2 cellular contexts compared by ENCODE assay signal in the genomic region with DNA sequence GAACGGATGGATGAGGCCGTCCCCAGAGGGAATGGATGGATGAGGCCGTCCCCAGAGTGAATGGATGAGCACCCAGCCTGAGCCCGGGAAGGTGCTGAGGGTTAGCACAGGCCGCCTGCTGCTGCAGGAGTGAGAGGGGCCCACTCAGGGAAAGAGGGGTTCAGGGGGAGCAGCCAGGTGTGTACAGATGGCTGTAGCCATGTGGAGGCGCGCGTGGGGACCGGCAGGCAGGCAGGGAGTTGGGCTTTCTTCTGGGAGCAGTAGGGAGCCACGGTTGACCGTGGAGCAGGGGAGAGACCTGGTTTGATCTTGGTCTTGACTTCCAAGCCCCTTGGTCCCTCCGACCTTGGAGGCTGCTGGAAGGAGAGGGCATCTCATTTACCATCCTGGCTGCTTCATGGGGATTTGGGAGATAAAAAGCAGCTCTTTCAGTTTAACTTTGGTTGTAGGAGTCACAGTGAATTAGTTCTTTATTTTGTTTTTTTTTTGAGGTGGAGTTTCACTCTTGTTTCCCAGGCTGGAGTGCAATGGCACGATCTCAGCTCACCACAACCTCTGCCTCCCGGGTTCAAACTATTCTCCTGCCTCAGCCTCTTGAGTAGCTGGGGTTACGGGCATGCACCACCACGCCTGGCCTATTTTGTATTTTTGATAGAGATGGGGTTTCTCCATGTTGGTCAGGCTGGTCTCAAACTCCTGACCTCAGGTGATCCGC.
TF ChIP-seq lines count a peak whose summit lies in the region.

No MANE protein-coding gene starts in this region.

TF ChIP-seq in GM12891, 5 proteins besides CTCF, POLR2A, EP300 and RAD21 (continued from another document):
- TF ChIP-seq POLR2AphosphoS5 (IDR thresholded peaks at IDR 0.05; ENCODE audit: low read depth, low read length): no peak

TF ChIP-seq in WTC11, 78 proteins besides CTCF, POLR2A, EP300 and RAD21 (continued from another document):
- TF ChIP-seq, protein P1, sequence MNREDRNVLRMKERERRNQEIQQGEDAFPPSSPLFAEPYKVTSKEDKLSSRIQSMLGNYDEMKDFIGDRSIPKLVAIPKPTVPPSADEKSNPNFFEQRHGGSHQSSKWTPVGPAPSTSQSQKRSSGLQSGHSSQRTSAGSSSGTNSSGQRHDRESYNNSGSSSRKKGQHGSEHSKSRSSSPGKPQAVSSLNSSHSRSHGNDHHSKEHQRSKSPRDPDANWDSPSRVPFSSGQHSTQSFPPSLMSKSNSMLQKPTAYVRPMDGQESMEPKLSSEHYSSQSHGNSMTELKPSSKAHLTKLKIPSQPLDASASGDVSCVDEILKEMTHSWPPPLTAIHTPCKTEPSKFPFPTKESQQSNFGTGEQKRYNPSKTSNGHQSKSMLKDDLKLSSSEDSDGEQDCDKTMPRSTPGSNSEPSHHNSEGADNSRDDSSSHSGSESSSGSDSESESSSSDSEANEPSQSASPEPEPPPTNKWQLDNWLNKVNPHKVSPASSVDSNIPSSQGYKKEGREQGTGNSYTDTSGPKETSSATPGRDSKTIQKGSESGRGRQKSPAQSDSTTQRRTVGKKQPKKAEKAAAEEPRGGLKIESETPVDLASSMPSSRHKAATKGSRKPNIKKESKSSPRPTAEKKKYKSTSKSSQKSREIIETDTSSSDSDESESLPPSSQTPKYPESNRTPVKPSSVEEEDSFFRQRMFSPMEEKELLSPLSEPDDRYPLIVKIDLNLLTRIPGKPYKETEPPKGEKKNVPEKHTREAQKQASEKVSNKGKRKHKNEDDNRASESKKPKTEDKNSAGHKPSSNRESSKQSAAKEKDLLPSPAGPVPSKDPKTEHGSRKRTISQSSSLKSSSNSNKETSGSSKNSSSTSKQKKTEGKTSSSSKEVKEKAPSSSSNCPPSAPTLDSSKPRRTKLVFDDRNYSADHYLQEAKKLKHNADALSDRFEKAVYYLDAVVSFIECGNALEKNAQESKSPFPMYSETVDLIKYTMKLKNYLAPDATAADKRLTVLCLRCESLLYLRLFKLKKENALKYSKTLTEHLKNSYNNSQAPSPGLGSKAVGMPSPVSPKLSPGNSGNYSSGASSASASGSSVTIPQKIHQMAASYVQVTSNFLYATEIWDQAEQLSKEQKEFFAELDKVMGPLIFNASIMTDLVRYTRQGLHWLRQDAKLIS (CRISPR knock-in tag; IDR thresholded peaks at IDR 0.05; ENCODE audit: borderline replicate concordance): no peak
- TF ChIP-seq TEAD1 (CRISPR knock-in tag; IDR thresholded peaks at IDR 0.05) (no peak), NR2C2 (CRISPR knock-in tag; IDR thresholded peaks at IDR 0.05) (no peak), RORB (CRISPR knock-in tag; IDR thresholded peaks at IDR 0.05) (no peak), FOXJ3 (CRISPR knock-in tag; IDR thresholded peaks at IDR 0.05; ENCODE audit: borderline replicate concordance) (no peak), IRF2 (CRISPR knock-in tag; IDR thresholded peaks at IDR 0.05; ENCODE audit: borderline replicate concordance, low read depth) (no peak), PRRX2 (CRISPR knock-in tag; IDR thresholded peaks at IDR 0.05) (no peak), ZNF671 (CRISPR knock-in tag; IDR thresholded peaks at IDR 0.05) (no peak), SP1 (CRISPR knock-in tag; conservative IDR thresholded peaks at IDR 0.05) (no peak), CREB1 (CRISPR knock-in tag; IDR thresholded peaks at IDR 0.05) (no peak), MXD4 (CRISPR knock-in tag; IDR thresholded peaks at IDR 0.05; ENCODE audit: borderline replicate concordance) (no peak), ZNF121 (CRISPR knock-in tag; IDR thresholded peaks at IDR 0.05) (no peak), NFATC4 (CRISPR knock-in tag; IDR thresholded peaks at IDR 0.05) (no peak), FOXK1 (CRISPR knock-in tag; IDR thresholded peaks at IDR 0.05) (no peak)
- TF ChIP-seq, protein P2, sequence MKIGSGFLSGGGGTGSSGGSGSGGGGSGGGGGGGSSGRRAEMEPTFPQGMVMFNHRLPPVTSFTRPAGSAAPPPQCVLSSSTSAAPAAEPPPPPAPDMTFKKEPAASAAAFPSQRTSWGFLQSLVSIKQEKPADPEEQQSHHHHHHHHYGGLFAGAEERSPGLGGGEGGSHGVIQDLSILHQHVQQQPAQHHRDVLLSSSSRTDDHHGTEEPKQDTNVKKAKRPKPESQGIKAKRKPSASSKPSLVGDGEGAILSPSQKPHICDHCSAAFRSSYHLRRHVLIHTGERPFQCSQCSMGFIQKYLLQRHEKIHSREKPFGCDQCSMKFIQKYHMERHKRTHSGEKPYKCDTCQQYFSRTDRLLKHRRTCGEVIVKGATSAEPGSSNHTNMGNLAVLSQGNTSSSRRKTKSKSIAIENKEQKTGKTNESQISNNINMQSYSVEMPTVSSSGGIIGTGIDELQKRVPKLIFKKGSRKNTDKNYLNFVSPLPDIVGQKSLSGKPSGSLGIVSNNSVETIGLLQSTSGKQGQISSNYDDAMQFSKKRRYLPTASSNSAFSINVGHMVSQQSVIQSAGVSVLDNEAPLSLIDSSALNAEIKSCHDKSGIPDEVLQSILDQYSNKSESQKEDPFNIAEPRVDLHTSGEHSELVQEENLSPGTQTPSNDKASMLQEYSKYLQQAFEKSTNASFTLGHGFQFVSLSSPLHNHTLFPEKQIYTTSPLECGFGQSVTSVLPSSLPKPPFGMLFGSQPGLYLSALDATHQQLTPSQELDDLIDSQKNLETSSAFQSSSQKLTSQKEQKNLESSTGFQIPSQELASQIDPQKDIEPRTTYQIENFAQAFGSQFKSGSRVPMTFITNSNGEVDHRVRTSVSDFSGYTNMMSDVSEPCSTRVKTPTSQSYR (CRISPR knock-in tag; IDR thresholded peaks at IDR 0.05): no peak
- TF ChIP-seq, protein P3, sequence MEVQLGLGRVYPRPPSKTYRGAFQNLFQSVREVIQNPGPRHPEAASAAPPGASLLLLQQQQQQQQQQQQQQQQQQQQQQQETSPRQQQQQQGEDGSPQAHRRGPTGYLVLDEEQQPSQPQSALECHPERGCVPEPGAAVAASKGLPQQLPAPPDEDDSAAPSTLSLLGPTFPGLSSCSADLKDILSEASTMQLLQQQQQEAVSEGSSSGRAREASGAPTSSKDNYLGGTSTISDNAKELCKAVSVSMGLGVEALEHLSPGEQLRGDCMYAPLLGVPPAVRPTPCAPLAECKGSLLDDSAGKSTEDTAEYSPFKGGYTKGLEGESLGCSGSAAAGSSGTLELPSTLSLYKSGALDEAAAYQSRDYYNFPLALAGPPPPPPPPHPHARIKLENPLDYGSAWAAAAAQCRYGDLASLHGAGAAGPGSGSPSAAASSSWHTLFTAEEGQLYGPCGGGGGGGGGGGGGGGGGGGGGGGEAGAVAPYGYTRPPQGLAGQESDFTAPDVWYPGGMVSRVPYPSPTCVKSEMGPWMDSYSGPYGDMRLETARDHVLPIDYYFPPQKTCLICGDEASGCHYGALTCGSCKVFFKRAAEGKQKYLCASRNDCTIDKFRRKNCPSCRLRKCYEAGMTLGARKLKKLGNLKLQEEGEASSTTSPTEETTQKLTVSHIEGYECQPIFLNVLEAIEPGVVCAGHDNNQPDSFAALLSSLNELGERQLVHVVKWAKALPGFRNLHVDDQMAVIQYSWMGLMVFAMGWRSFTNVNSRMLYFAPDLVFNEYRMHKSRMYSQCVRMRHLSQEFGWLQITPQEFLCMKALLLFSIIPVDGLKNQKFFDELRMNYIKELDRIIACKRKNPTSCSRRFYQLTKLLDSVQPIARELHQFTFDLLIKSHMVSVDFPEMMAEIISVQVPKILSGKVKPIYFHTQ (CRISPR knock-in tag; IDR thresholded peaks at IDR 0.05): no peak
- TF ChIP-seq, protein P4, sequence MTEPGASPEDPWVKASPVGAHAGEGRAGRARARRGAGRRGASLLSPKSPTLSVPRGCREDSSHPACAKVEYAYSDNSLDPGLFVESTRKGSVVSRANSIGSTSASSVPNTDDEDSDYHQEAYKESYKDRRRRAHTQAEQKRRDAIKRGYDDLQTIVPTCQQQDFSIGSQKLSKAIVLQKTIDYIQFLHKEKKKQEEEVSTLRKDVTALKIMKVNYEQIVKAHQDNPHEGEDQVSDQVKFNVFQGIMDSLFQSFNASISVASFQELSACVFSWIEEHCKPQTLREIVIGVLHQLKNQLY (CRISPR knock-in tag; IDR thresholded peaks at IDR 0.05): no peak
TF ChIP-seq in WTC11: peak in this region for 0.
